ENCODE assay signal across 18 cellular contexts in the genomic region with DNA sequence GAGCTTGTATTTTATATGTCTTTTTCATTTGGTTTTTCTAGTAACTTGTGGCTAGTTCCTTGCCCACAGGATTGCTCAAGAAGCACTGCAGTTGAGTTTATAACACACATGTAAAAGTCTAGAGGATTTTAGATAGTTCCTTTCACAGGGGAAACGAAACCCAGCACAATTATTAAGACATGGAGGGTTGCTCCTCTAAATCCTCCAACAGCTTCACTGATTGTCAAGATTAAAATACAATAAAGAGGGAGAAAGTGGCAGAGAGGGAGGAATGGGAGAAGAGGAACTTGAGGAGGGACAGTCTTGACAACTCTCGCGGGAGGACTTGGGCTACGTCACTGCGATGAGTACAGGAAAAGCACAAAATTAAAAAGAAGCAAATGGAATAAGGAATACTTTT. TPM values are rescaled to one million over a fixed set of nuclear protein-coding genes. Genes with fewer than 3 reads are reported as not detected.
DNase-seq lines count a peak whose midpoint lies in the region; TF ChIP-seq lines count a peak whose summit lies in the region.
"Had no signal": no experiment of that assay in that cellular context is flagged by ENCODE, and none has a peak within 500 bp of the region (broad histone marks: within the 10 kb centered on the region; RNA-seq: fewer than 3 reads in every experiment).

No MANE protein-coding gene starts in this region.

- peak; percentile 85 for DNase-seq in GF-D8 (lab: John Stamatoyannopoulos, UW)
- DNase-seq in NB4 (ENCODE audit: low read depth): peak; percentile 91
- DNase-seq in amniotic epithelial cell (ENCODE audit: low read depth): peak; percentile 52
- DNase-seq in renal cortical epithelial cell (ENCODE audit: low read depth): peak; percentile 27
- DNase-seq in NAMALWA (ENCODE audit: low spot score): no peak
- no peak for DNase-seq in foreskin fibroblast
- no peak for DNase-seq in GM19238 (ENCODE audit: insufficient read length, low spot score)
- DNase-seq in esophagus muscularis mucosa (ENCODE audit: extremely low spot score): no peak
- DNase-seq: activated CD8-positive, alpha-beta memory T cell treated with anti-CD3 and anti-CD28 coated beads, Interleukin-2, amount 10 ng/mL, durations not matched to agents 7 days and 5 days; activated gamma-delta T cell; colonic mucosa; DMS 273 treated with DMSO at 0.1 percent for 48 hours; GM23248; mucosa of descending colon; NCI-H2171 treated with DMSO at 0.1 percent for 48 hours; NCI-H774; sigmoid colon had no signal

- H3K4me3 ChIP-seq in NB4 (ENCODE audit: low read depth, low read length) (peak overlapping the region; percentile 42), foreskin fibroblast (ENCODE audit: low read depth in 1 of 2, low read length in 2 of 2) (no peak overlapping the region), esophagus muscularis mucosa (no peak overlapping the region)
- H3K4me3 ChIP-seq: colonic mucosa, GM23248, mucosa of descending colon, sigmoid colon had no signal

- no peak for TF ChIP-seq CTCF in NB4 (IDR thresholded peaks at IDR 0.05; ENCODE audit: low read depth, low read length)
- TF ChIP-seq CTCF in foreskin fibroblast (IDR thresholded peaks at IDR 0.05; ENCODE audit: low read depth, low read length): no peak
- TF ChIP-seq CTCF in esophagus muscularis mucosa (IDR thresholded peaks at IDR 0.05): no peak

- intact Hi-C loops in esophagus muscularis mucosa (cut with DNase I): loop anchor here (5.0 kb wide), 2 partner anchors 149 to 239 kb away; partner anchors contain the start of gene GFOD1

- no peak overlapping the region for H3K27ac ChIP-seq in esophagus muscularis mucosa (replicated peaks in 1 of 4)
- H3K27ac ChIP-seq: colonic mucosa, GM23248, RWPE1, sigmoid colon had no signal

- no peaks in the 10 kb centered on the region for H3K27me3 ChIP-seq in esophagus muscularis mucosa
- H3K27me3 ChIP-seq: colonic mucosa, sigmoid colon had no signal

- WGBS in esophagus muscularis mucosa: 85% methylated on average over 5 of the region's 5 CpGs

- TF ChIP-seq POLR2A in NB4 (IDR thresholded peaks at IDR 0.05; ENCODE audit: extremely low read depth, insufficient read length): no peak
- TF ChIP-seq POLR2A in esophagus muscularis mucosa (IDR thresholded peaks at IDR 0.05; ENCODE audit: low read depth): no peak

- peaks cover 0 to 6% (median 2%) of the 10 kb centered on the region in 4 donors for H3K4me1 ChIP-seq in esophagus muscularis mucosa
- H3K4me1 ChIP-seq: colonic mucosa had no signal

- peaks cover 0 to 13% (median 3%) of the 10 kb centered on the region in 4 donors for H3K9me3 ChIP-seq in esophagus muscularis mucosa
- H3K9me3 ChIP-seq: colonic mucosa, sigmoid colon had no signal

- no peaks in the 10 kb centered on the region for H3K36me3 ChIP-seq in esophagus muscularis mucosa
- H3K36me3 ChIP-seq: colonic mucosa, sigmoid colon had no signal

- TF ChIP-seq EP300 in esophagus muscularis mucosa (IDR thresholded peaks at IDR 0.05): no peak

RNA-seq across cellular contexts. Expression of gene TBC1D7, which starts 9.7 kb away (rescaled TPM):
- total RNA-seq in renal cortical epithelial cell (18.2 and 18.4 TPM in 2 replicates), esophagus muscularis mucosa (10 to 100 TPM in 1 of 4 donors, 1 to 10 TPM in 3; 5.5 to 12.5 (median 8.4) TPM)

Comparison
In these comparisons a context has a peak if more than half of its experiments do, and no peak if none do; other contexts are left out.
1. DNase-seq: peak in GF-D8 (single experiment), NB4 (single experiment), amniotic epithelial cell (single experiment) and renal cortical epithelial cell (single experiment); none in NAMALWA (single experiment), foreskin fibroblast (0 of 2), GM19238 (single experiment) and esophagus muscularis mucosa (single experiment).